In genomic region chr16:14608111-14608566, GRCh38 we compare ENCODE assay signal across 16 cellular contexts. TPM values are rescaled to one million over a fixed set of nuclear protein-coding genes. Genes with fewer than 3 reads are reported as not detected.
DNase-seq lines count a peak whose midpoint lies in the region; ATAC-seq and TF ChIP-seq lines count a peak whose summit lies in the region.
"Had no signal": no experiment of that assay in that cellular context is flagged by ENCODE, and none has a peak within 500 bp of the region (broad histone marks: within the 10 kb centered on the region; RNA-seq: fewer than 3 reads in every experiment).

No MANE protein-coding gene starts in this region.

- H3K27ac Mint-ChIP-seq in naive B cell: peak overlapping the region in 3 of 6 donors; percentile 20 to 88 (median 24)
- H3K27ac Mint-ChIP-seq: activated naive CD4-positive, alpha-beta T cell treated with anti-CD3 and anti-CD28 coated beads, Interleukin-2, amount 50 U/mL, for 24 hours; naive thymus-derived CD8-positive, alpha-beta T cell had no signal

- no peak for TF ChIP-seq CTCF in smooth muscle cell (IDR thresholded peaks at IDR 0.05; ENCODE audit: borderline replicate concordance, insufficient read depth, poor library complexity, severe bottlenecking)

- peaks cover 17 to 20% of the 10 kb centered on the region in 2 donors for H3K36me3 Mint-ChIP-seq in naive B cell

- H4K91ac ChIP-seq in trophoblast cell (ENCODE audit: low read depth, low read length): no peak overlapping the region

- ATAC-seq in GM18858 (IDR thresholded peaks at IDR 0.05; ENCODE audit: unreplicated experiment): peak; percentile 35
- peak; percentile 73 for ATAC-seq in GM21529 (IDR thresholded peaks at IDR 0.05; ENCODE audit: unreplicated experiment)
- peak; percentile 52 to 64 for ATAC-seq in naive B cell (ENCODE audit: low read depth in 2 of 2)
- ATAC-seq: K562; naive thymus-derived CD8-positive, alpha-beta T cell had no signal

- no peak overlapping the region for H2BK5ac ChIP-seq in trophoblast cell (ENCODE audit: low read depth, low read length, poor library complexity)

- no peaks in the 10 kb centered on the region for H3F3A ChIP-seq in smooth muscle cell (ENCODE audit: low read depth)

- H3K4me3 ChIP-seq in HUES6 (ENCODE audit: low read depth, low read length) (no peak overlapping the region), trophoblast cell (ENCODE audit: low read depth, low read length) (no peak overlapping the region), smooth muscle cell (no peak overlapping the region)
- H3K4me3 ChIP-seq: K562, thoracic aorta had no signal

- no peak overlapping the region for H2AK5ac ChIP-seq in trophoblast cell (ENCODE audit: low read length)

- H3K4me2 ChIP-seq in trophoblast cell (ENCODE audit: low read length): no peak overlapping the region
- no peak overlapping the region for H3K4me2 ChIP-seq in smooth muscle cell

- no peaks in the 10 kb centered on the region for H3K79me2 ChIP-seq in trophoblast cell (ENCODE audit: control insufficient read depth, insufficient read depth, low read length, poor library complexity)
- no peaks in the 10 kb centered on the region for H3K79me2 ChIP-seq in smooth muscle cell (ENCODE audit: low read depth)

- H3K9me3 ChIP-seq in HUES6 (ENCODE audit: control insufficient read depth, insufficient read depth, low read depth, low read length) (no peaks in the 10 kb centered on the region), trophoblast cell (ENCODE audit: insufficient read depth, low read depth, low read length) (no peaks in the 10 kb centered on the region), smooth muscle cell (replicated peaks; ENCODE audit: low read depth) (no peaks in the 10 kb centered on the region)
- H3K9me3 ChIP-seq: thoracic aorta had no signal

- no peak overlapping the region for H3K23ac ChIP-seq in trophoblast cell (ENCODE audit: low read length)

- H4K12ac ChIP-seq in trophoblast cell (ENCODE audit: low read depth, low read length): no peak overlapping the region

- H3K27me3 ChIP-seq in HUES6 (ENCODE audit: control insufficient read depth, insufficient read depth, low read length): no peaks in the 10 kb centered on the region
- no peaks in the 10 kb centered on the region for H3K27me3 ChIP-seq in trophoblast cell (ENCODE audit: insufficient read depth, low read length)
- no peaks in the 10 kb centered on the region for H3K27me3 ChIP-seq in smooth muscle cell (ENCODE audit: low read depth)

- H3K9ac ChIP-seq in HUES6 (ENCODE audit: low read length) (no peak overlapping the region), trophoblast cell (ENCODE audit: low read length) (no peak overlapping the region), smooth muscle cell (ENCODE audit: low read depth) (no peak overlapping the region)

- H4K20me1 ChIP-seq in smooth muscle cell (ENCODE audit: low read depth): no peaks in the 10 kb centered on the region

- no peaks in the 10 kb centered on the region for H3K79me1 ChIP-seq in trophoblast cell (ENCODE audit: low read length)

- DNase-seq in naive B cell: no peak
- DNase-seq in trophoblast cell: no peak
- DNase-seq in NCI-H748 (lab: John Stamatoyannopoulos, UW; ENCODE audit: unreplicated experiment): no peak
- no peak for DNase-seq in smooth muscle cell (lab: John Stamatoyannopoulos, UW; ENCODE audit: unreplicated experiment)
- DNase-seq: activated T-cell treated with anti-CD3 and anti-CD28 coated beads for 4 hours; DMS79; effector CD4-positive, alpha-beta T cell; naive thymus-derived CD8-positive, alpha-beta T cell; NCI-H1436 treated with DMSO at 0.1 percent for 48 hours had no signal

- H4K8ac ChIP-seq in trophoblast cell (ENCODE audit: low read depth, low read length): no peak overlapping the region

- no peak overlapping the region for H2BK12ac ChIP-seq in trophoblast cell (ENCODE audit: low read length)

- H2AFZ ChIP-seq in trophoblast cell (ENCODE audit: insufficient read depth, low read length, poor library complexity) (no peak overlapping the region), smooth muscle cell (ENCODE audit: low read depth) (no peak overlapping the region)

- H3K27me3 Mint-ChIP-seq in naive B cell: no peaks in the 10 kb centered on the region
- H3K27me3 Mint-ChIP-seq: activated naive CD4-positive, alpha-beta T cell treated with anti-CD3 and anti-CD28 coated beads, Interleukin-2, amount 50 U/mL, for 24 hours; naive thymus-derived CD8-positive, alpha-beta T cell had no signal

- peak overlapping the region; percentile 66; the same call in 1 of the 2 replicates for H3K27ac ChIP-seq in HUES6 (ENCODE audit: low read depth, low read length)
- H3K27ac ChIP-seq in trophoblast cell (ENCODE audit: low read depth, low read length): no peak overlapping the region
- H3K27ac ChIP-seq in smooth muscle cell (ENCODE audit: low read depth): no peak overlapping the region
- H3K27ac ChIP-seq: C4-2B, thoracic aorta had no signal

- H3K4me1 ChIP-seq in HUES6 (ENCODE audit: control insufficient read depth, insufficient read depth, low read length) (peaks cover 13% of the 10 kb centered on the region; the same call in 1 of the 2 replicates), trophoblast cell (ENCODE audit: control insufficient read depth in 1 of 2, insufficient read depth in 2 of 2, low read length in 2 of 2) (peaks cover 0 to 3% of the 10 kb centered on the region in 2 experiments), smooth muscle cell (ENCODE audit: low read depth) (no peaks in the 10 kb centered on the region)

- H2BK120ac ChIP-seq in trophoblast cell (ENCODE audit: insufficient read depth, low read length, poor library complexity): no peak overlapping the region

- H3K9me3 Mint-ChIP-seq in naive B cell: no peaks in the 10 kb centered on the region
- H3K9me3 Mint-ChIP-seq: activated naive CD4-positive, alpha-beta T cell treated with anti-CD3 and anti-CD28 coated beads, Interleukin-2, amount 50 U/mL, for 24 hours; naive thymus-derived CD8-positive, alpha-beta T cell had no signal

- peaks cover 85% of the 10 kb centered on the region for H3K36me3 ChIP-seq in HUES6 (ENCODE audit: control insufficient read depth, insufficient read depth, low read length)
- H3K36me3 ChIP-seq in trophoblast cell (ENCODE audit: control insufficient read depth in 1 of 2, insufficient read depth in 2 of 2, low read length in 2 of 2): peaks cover 26 to 44% of the 10 kb centered on the region in 2 experiments
- peaks cover 29% of the 10 kb centered on the region for H3K36me3 ChIP-seq in smooth muscle cell (ENCODE audit: low read depth)

- H3K4me3 Mint-ChIP-seq in naive B cell: peak overlapping the region in 6 of 8 donors; percentile 35 to 61 (median 56)
- H3K4me3 Mint-ChIP-seq: activated naive CD4-positive, alpha-beta T cell treated with anti-CD3 and anti-CD28 coated beads, Interleukin-2, amount 50 U/mL, for 24 hours; naive thymus-derived CD8-positive, alpha-beta T cell had no signal

- no CpG with 5 or more reads among the region's 4 CpGs for WGBS in trophoblast cell (ENCODE audit: extremely low coverage, insufficient coverage, insufficient read length)
- 98% methylated on average over 4 of the region's 4 CpGs for WGBS in smooth muscle cell (ENCODE audit: low lambda C conversion rate)

- H3K4ac ChIP-seq in trophoblast cell (ENCODE audit: low read depth, low read length): no peak overlapping the region

- peaks cover 3 to 23% (median 6%) of the 10 kb centered on the region in 3 donors for H3K4me1 Mint-ChIP-seq in naive B cell

- no peak overlapping the region for H3K18ac ChIP-seq in trophoblast cell (ENCODE audit: low read length)

- H3K14ac ChIP-seq in trophoblast cell (ENCODE audit: low read length): no peak overlapping the region

RNA-seq across cellular contexts. Expression of gene PARN, which starts 21.9 kb away (rescaled TPM):
- polyA plus RNA-seq in naive B cell (ENCODE audit: low read depth in 6 of 6) (10 to 100 TPM; 43.7 to 64.7 (median 55.4) TPM), smooth muscle cell (22.2 and 24.8 TPM in 2 replicates)
- polyA plus RNA-seq in trophoblast cell (2013): 24.4 and 25.2 TPM in 2 replicates
- total RNA-seq in smooth muscle cell: 22.9 and 24.6 TPM in 2 replicates

RNA-seq across cellular contexts. Expression of gene BFAR, which starts 24.6 kb away (rescaled TPM):
- polyA plus RNA-seq in naive B cell (ENCODE audit: low read depth in 6 of 6) (10 to 100 TPM; 29.0 to 46.6 (median 40.4) TPM), smooth muscle cell (35.9 and 42.4 TPM in 2 replicates)
- polyA plus RNA-seq in trophoblast cell (2013): 49.8 and 52.2 TPM in 2 replicates
- total RNA-seq in smooth muscle cell: 65.7 and 82.2 TPM in 2 replicates
